8 cellular contexts compared by ENCODE assay signal in genomic region chrX:40176979-40177430, GRCh38.
DNase-seq lines count a peak whose midpoint lies in the region; ATAC-seq and TF ChIP-seq lines count a peak whose summit lies in the region.

No MANE protein-coding gene starts in this region.

- peak overlapping the region; percentile 87 for H3K4me2 ChIP-seq in BLaER1

- H3K27me3 ChIP-seq in BLaER1 (no peaks in the 10 kb centered on the region), HUES48 (ENCODE audit: control insufficient read depth, insufficient read depth, low read length) (peaks cover 14% of the 10 kb centered on the region), adipocyte (replicated peaks; ENCODE audit: control insufficient read depth, insufficient read depth, low read length) (peaks cover 6% of the 10 kb centered on the region), iPS-20b (ENCODE audit: insufficient read depth, low read length) (peaks cover 14% of the 10 kb centered on the region), stomach (peaks cover 0 to 41% (median 8%) of the 10 kb centered on the region in 3 donors)

- peaks cover 56% of the 10 kb centered on the region for H3K4me1 ChIP-seq in BLaER1
- H3K4me1 ChIP-seq in HUES48 (ENCODE audit: control insufficient read depth, insufficient read depth, low read length), result peaks cover 17% of the 10 kb centered on the region
- peaks cover 8% of the 10 kb centered on the region for H3K4me1 ChIP-seq in adipocyte (ENCODE audit: control insufficient read depth, insufficient read depth, low read length)
- H3K4me1 ChIP-seq in iPS-20b (ENCODE audit: insufficient read depth, low read length), result peaks cover 9% of the 10 kb centered on the region; the same call in 1 of the 2 replicates
- peaks cover 12 to 48% (median 21%) of the 10 kb centered on the region in 4 donors for H3K4me1 ChIP-seq in stomach

- H3K9ac ChIP-seq in BLaER1 (peak overlapping the region; percentile 97), HUES48 (ENCODE audit: low read depth, low read length) (0 out of 2 replicates have a peak overlapping the region, but pooled peaks have one; percentile 5), adipocyte (ENCODE audit: low read length) (peak overlapping the region; percentile 56), iPS-20b (ENCODE audit: low read depth, low read length) (peak overlapping the region; percentile 71; the same call in 1 of the 2 replicates)

- no peak for TF ChIP-seq POLR2A in stomach (IDR thresholded peaks at IDR 0.05)

- H3K36me3 ChIP-seq in BLaER1 (no peaks in the 10 kb centered on the region), HUES48 (ENCODE audit: control insufficient read depth, insufficient read depth, low read length) (no peaks in the 10 kb centered on the region), adipocyte (ENCODE audit: control insufficient read depth, insufficient read depth, low read length, severe bottlenecking) (no peaks in the 10 kb centered on the region), iPS-20b (ENCODE audit: insufficient read depth, low read depth, low read length) (no peaks in the 10 kb centered on the region), stomach (no peaks in the 10 kb centered on the region)

- H3K9me3 ChIP-seq in BLaER1 (peaks cover 43% of the 10 kb centered on the region), HUES48 (ENCODE audit: control insufficient read depth, insufficient read depth, low read length) (peaks cover 8% of the 10 kb centered on the region; the same call in 1 of the 2 replicates), adipocyte (ENCODE audit: control insufficient read depth, low read length) (no peaks in the 10 kb centered on the region), iPS-20b (ENCODE audit: insufficient read depth, low read depth, low read length) (no peaks in the 10 kb centered on the region), stomach (peaks cover 0 to 23% (median 2%) of the 10 kb centered on the region in 4 donors)

- TF ChIP-seq EP300 in stomach (IDR thresholded peaks at IDR 0.05), result no peak

- ATAC-seq in HG03457 (IDR thresholded peaks at IDR 0.05; ENCODE audit: unreplicated experiment) (no peak), GM21529 (IDR thresholded peaks at IDR 0.05; ENCODE audit: unreplicated experiment) (no peak)

- DNase-seq in adipocyte (ENCODE audit: low read depth) (no peak), stomach (no peak), NCI-H1694 (lab: John Stamatoyannopoulos, UW) (no peak)

- H4K20me1 ChIP-seq in BLaER1, result no peaks in the 10 kb centered on the region

- peak overlapping the region; percentile 73 for H3K4me3 ChIP-seq in BLaER1
- H3K4me3 ChIP-seq in HUES48 (ENCODE audit: low read depth, low read length), result peak overlapping the region; percentile 66
- H3K4me3 ChIP-seq in adipocyte (ENCODE audit: low read length), result peak overlapping the region; percentile 53
- H3K4me3 ChIP-seq in iPS-20b (ENCODE audit: low read length), result peak overlapping the region; percentile 74
- H3K4me3 ChIP-seq in stomach, result peak overlapping the region; percentile 46 to 57 (median 52)

- 1 to 11% (median 3%) methylated on average over 16 to 22 of the region's 22 CpGs for WGBS in stomach, 5 donors

- H3K27ac ChIP-seq in BLaER1 (peak overlapping the region; percentile 99), HUES48 (ENCODE audit: low read depth, low read length) (peak overlapping the region; percentile 88), iPS-20b (ENCODE audit: low read length) (peak overlapping the region; percentile 30), stomach (peak overlapping the region; percentile 96 to 99 (median 98))

- TF ChIP-seq CTCF in stomach (IDR thresholded peaks at IDR 0.05), result no peak

- intact Hi-C loops in stomach (cut with DNase I; ENCODE audit: low total_unique reads), result no loop called here

Comparison
In these comparisons a context has a peak if more than half of its experiments do, and no peak if none do; other contexts are left out.
1. H3K27ac ChIP-seq: peak in every context shown above with its lines; median percentile 99 in BLaER1; 98 in stomach; 88 in HUES48; 30 in iPS-20b.
2. H3K9ac ChIP-seq: peak in every context shown above with its lines; median percentile 97 in BLaER1; 71 in iPS-20b; 56 in adipocyte; 5 in HUES48.